8 cellular contexts compared by ENCODE assay signal in genomic region chr20:58650776-58651547, GRCh38. TPM values are rescaled to one million over a fixed set of nuclear protein-coding genes. Genes with fewer than 3 reads are reported as not detected.
DNase-seq lines count a peak whose midpoint lies in the region; ATAC-seq, FAIRE-seq and TF ChIP-seq lines count a peak whose summit lies in the region.

TSS of gene STX16 (plus strand) at chr20:58651283. CDS start at chr20:58652007, 724 bp downstream.

- peak; percentile 69 for ATAC-seq in GM21528 (IDR thresholded peaks at IDR 0.05; ENCODE audit: low FRiP score, unreplicated experiment)
- ATAC-seq in PC-3, result peak; percentile 76
- peak; percentile 84 to 86 for ATAC-seq in activated T-cell treated with anti-CD3 and anti-CD28 coated beads, Interleukin-2, amount 50 U/mL, for 4 hours

- no peaks in the 10 kb centered on the region for H3K27me3 Mint-ChIP-seq in activated T-cell treated with anti-CD3 and anti-CD28 coated beads, Interleukin-2, amount 50 U/mL, for 4 hours (ENCODE audit: low read depth)

- H4K20me1 ChIP-seq in PC-3 (ENCODE audit: low read length), result 0 out of 2 replicates have a peak, but pooled peaks cover 5% of the 10 kb centered on the region

- CTCF ChIA-PET in PC-3 (lab: Charles Lee), result interaction anchor here (0.6 to 1.6 kb wide), 7 partner anchors 30 to 293 kb away, joined by 3 to 14 read pairs (median 4); no protein-coding TSS in a partner anchor

- H3K79me2 ChIP-seq in PC-3 (ENCODE audit: low read length), result peaks cover 49% of the 10 kb centered on the region

- H3K9me3 ChIP-seq in PC-3 (ENCODE audit: low read length) (no peaks in the 10 kb centered on the region), esophagus (ENCODE audit: control insufficient read depth in 2 of 2, insufficient read depth in 1 of 2, low read depth in 1 of 2, low read length in 1 of 2) (no peaks in the 10 kb centered on the region), muscle layer of colon (ENCODE audit: low read length) (no peaks in the 10 kb centered on the region)

- no peaks in the 10 kb centered on the region for H3K27me3 ChIP-seq in PC-3 (ENCODE audit: low read length)
- H3K27me3 ChIP-seq in esophagus (ENCODE audit: control insufficient read depth in 1 of 2, insufficient read depth in 2 of 2, low read length in 2 of 2), result no peaks in the 10 kb centered on the region
- no peaks in the 10 kb centered on the region for H3K27me3 ChIP-seq in muscle layer of colon (ENCODE audit: control insufficient read depth in 1 of 2, insufficient read depth in 2 of 2, low read length in 2 of 2)

- TF ChIP-seq CTCF in D721Med (IDR thresholded peaks at IDR 0.05; ENCODE audit: insufficient read depth, missing control alignments) (no peak), PC-3 (conservative IDR thresholded peaks at IDR 0.05; ENCODE audit: low read depth, low read length) (peak; percentile 89)

- BruUV-seq in PC-3 (replicated peaks; lab: Mats Ljungman, UMichigan), result no TSS peak

- intact Hi-C loops in PC-3 (cut with micrococcal nuclease), result loop anchor here (5.0 kb wide), 3 partner anchors 236 to 414 kb away; partner anchors contain the start of gene PRELID3B

- H3K9me3 Mint-ChIP-seq in activated T-cell treated with anti-CD3 and anti-CD28 coated beads, Interleukin-2, amount 50 U/mL, for 4 hours, result no peaks in the 10 kb centered on the region

- H2AFZ ChIP-seq in PC-3 (ENCODE audit: low read length), result peak within 1 kb of the TSS; percentile 99

- 0% methylated on average over 49 of the region's 49 CpGs for WGBS in esophagus, 2 donors

- H3K36me3 ChIP-seq in PC-3 (ENCODE audit: low read depth, low read length), result peaks cover 4% of the 10 kb centered on the region; the same call in 1 of the 2 replicates
- H3K36me3 ChIP-seq in esophagus (ENCODE audit: control insufficient read depth in 2 of 2, insufficient read depth in 2 of 2, low read length in 1 of 2), result no peaks in the 10 kb centered on the region
- peaks cover 6% of the 10 kb centered on the region for H3K36me3 ChIP-seq in muscle layer of colon (ENCODE audit: insufficient read depth, low read length)

- peak within 1 kb of the TSS; percentile 94 for H3K4me2 ChIP-seq in PC-3 (ENCODE audit: low read length)

- POLR2A ChIA-PET in PC-3 (lab: Charles Lee; ENCODE audit: unreplicated experiment), result interaction anchor here (0.5 to 0.7 kb wide), 7 partner anchors 40 to 262 kb away, joined by 3 to 10 read pairs (median 5); partner anchors contain the start of genes APCDD1L and VAPB

- peak; percentile 98 for DNase-seq in D721Med (ENCODE audit: insufficient read length, low spot score)
- DNase-seq in PC-3, result peak; percentile 99
- peak; percentile 85 for DNase-seq in activated T-cell treated with anti-CD3 and anti-CD28 coated beads, Interleukin-2, amount 50 U/mL, for 4 hours
- DNase-seq in stimulated activated CD8-positive, alpha-beta memory T cell treated with anti-CD3 and anti-CD28 coated beads, Interleukin-7, amount 100 ng/mL, for 1 hour (ENCODE audit: low read depth in 2 of 2), result peak; percentile 70 to 72

- FAIRE-seq in D721Med (lab: Jason Lieb, UNC), result no peak

- peak; percentile 44; the same call in 1 of the 2 replicates for TF ChIP-seq EP300 in Ishikawa (IDR thresholded peaks at IDR 0.05; ENCODE audit: borderline replicate concordance)

- peak within 1 kb of the TSS; percentile 99 for H3K4me3 Mint-ChIP-seq in activated T-cell treated with anti-CD3 and anti-CD28 coated beads, Interleukin-2, amount 50 U/mL, for 4 hours

- TF ChIP-seq RAD21 in Ishikawa (IDR thresholded peaks at IDR 0.05; ENCODE audit: low read depth), result peak; percentile 34; the same call in 1 of the 2 replicates

- H3F3A ChIP-seq in PC-3 (ENCODE audit: low read length, unreplicated experiment), result no peaks in the 10 kb centered on the region

- H3K9me2 ChIP-seq in PC-3 (replicated peaks; ENCODE audit: low read length), result no peaks in the 10 kb centered on the region

- H3K4me1 ChIP-seq in PC-3 (ENCODE audit: insufficient read depth, low read length) (peaks cover 65% of the 10 kb centered on the region), esophagus (ENCODE audit: control insufficient read depth in 2 of 2, insufficient read depth in 2 of 2, low read length in 1 of 2) (peaks cover 0 to 1% of the 10 kb centered on the region in 2 donors), muscle layer of colon (ENCODE audit: insufficient read depth, low read length) (peaks cover 44% of the 10 kb centered on the region)

- H3K4me1 Mint-ChIP-seq in activated T-cell treated with anti-CD3 and anti-CD28 coated beads, Interleukin-2, amount 50 U/mL, for 4 hours (ENCODE audit: low read depth), result peaks cover 22% of the 10 kb centered on the region

- H3K9ac ChIP-seq in PC-3 (ENCODE audit: low read length), result peak within 1 kb of the TSS; percentile 97
- H3K9ac ChIP-seq in muscle layer of colon (ENCODE audit: low read length), result peak within 1 kb of the TSS; percentile 94

- H3K36me3 Mint-ChIP-seq in activated T-cell treated with anti-CD3 and anti-CD28 coated beads, Interleukin-2, amount 50 U/mL, for 4 hours (ENCODE audit: insufficient read depth), result peaks cover 6% of the 10 kb centered on the region

- peak within 1 kb of the TSS; percentile 85 for H3K27ac ChIP-seq in PC-3 (ENCODE audit: low read length)
- H3K27ac ChIP-seq in esophagus (ENCODE audit: low read depth in 2 of 2, low read length in 1 of 2), result peak within 1 kb of the TSS; percentile 92 to 99
- peak within 1 kb of the TSS; percentile 95 for H3K27ac ChIP-seq in muscle layer of colon (ENCODE audit: low read depth, low read length)

- H3K4me3 ChIP-seq in PC-3 (ENCODE audit: low read length), result peak within 1 kb of the TSS; percentile 96
- H3K4me3 ChIP-seq in esophagus (ENCODE audit: low read depth in 1 of 2, low read length in 2 of 2), result peak within 1 kb of the TSS; percentile 84 to 91
- H3K4me3 ChIP-seq in muscle layer of colon (ENCODE audit: low read depth in 1 of 2, low read length in 2 of 2), result peak within 1 kb of the TSS; percentile 87 to 100

TF ChIP-seq in Ishikawa, 13 proteins besides CTCF, POLR2A, EP300 and RAD21:
- TF ChIP-seq REST (IDR thresholded peaks at IDR 0.05; ENCODE audit: low read depth) (0 out of 2 replicates have a peak, but pooled peaks have one; percentile 16), EGR1 (IDR thresholded peaks at IDR 0.05) (peak; percentile 19; the same call in 1 of the 2 replicates), CEBPB (IDR thresholded peaks at IDR 0.05) (no peak; the same call in 1 of the 2 replicates), USF1 (IDR thresholded peaks at IDR 0.05) (peak; percentile 81), YY1 (IDR thresholded peaks at IDR 0.05; ENCODE audit: low read depth) (peak; percentile 78), FOXM1 (IDR thresholded peaks at IDR 0.05; ENCODE audit: borderline replicate concordance, low read depth) (no peak), TCF12 (IDR thresholded peaks at IDR 0.05; ENCODE audit: low read depth) (peak; percentile 90), MAX (IDR thresholded peaks at IDR 0.05) (peak; percentile 92), ZBTB7A (IDR thresholded peaks at IDR 0.05; ENCODE audit: low read depth) (peak; percentile 51; the same call in 1 of the 2 replicates), CREB1 (IDR thresholded peaks at IDR 0.05; ENCODE audit: low read depth) (0 out of 2 replicates have a peak, but pooled peaks have one; percentile 23), TAF1 (IDR thresholded peaks at IDR 0.05; ENCODE audit: low read depth) (peak; percentile 97), TEAD4 (IDR thresholded peaks at IDR 0.05) (peak; percentile 37; the same call in 1 of the 2 replicates), NFIC (IDR thresholded peaks at IDR 0.05) (peak; percentile 19; the same call in 1 of the 2 replicates)

RNA-seq across cellular contexts. Expression of gene STX16, which starts in this region (rescaled TPM):
- 44.2 and 47.1 TPM in 2 replicates for total RNA-seq in PC-3 (2014; rRNA removed)
- total RNA-seq in activated T-cell treated with anti-CD3 and anti-CD28 coated beads, Interleukin-2, amount 50 U/mL, for 4 hours, result 10 to 100 TPM; 52.2 to 67.6 (median 55.4) TPM
- polyA plus RNA-seq in esophagus, result 10 to 100 TPM; 27.3 to 51.0 TPM

Comparison
In these comparisons a context has a peak if more than half of its experiments do, and no peak if none do; other contexts are left out.
1. Peak in every context shown above with its lines: DNase-seq, ATAC-seq, H3K4me3 ChIP-seq and H3K27ac ChIP-seq.